In the genomic region with DNA sequence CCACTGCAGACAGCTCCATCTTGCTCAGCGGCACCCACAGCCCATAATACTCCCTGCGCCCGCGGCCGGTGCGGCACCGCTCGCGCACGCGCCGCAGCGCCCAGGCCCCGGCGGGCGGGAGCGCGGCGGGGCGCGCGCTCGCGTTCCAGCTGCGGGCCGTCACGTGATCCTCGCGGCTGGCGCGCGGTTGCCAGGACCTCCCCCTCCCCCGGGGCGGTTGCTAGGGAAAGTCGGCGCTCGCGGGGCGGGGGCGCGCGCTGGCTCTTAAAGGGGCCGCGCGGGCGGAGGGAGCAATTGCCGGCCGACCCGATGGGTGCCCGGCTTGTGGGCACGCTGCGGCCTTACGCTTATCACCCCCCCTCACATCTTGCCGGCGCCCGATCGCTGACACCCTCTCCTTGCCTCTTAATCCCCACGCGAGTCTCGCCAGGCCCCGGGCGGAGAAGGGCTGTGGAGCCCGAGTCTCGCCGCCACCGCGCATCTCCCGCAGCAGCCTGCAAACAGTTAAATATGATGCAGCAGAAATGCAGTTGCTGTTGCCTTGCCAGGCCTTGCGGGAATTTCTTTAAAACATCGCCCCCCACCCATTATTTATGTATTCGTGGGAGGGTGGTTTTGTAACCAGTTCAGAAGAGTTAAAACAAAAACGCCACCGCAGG, we compare ENCODE assay signal across 8 cellular contexts. TPM values are rescaled to one million over a fixed set of nuclear protein-coding genes. Genes with fewer than 3 reads are reported as not detected.
DNase-seq lines count a peak whose midpoint lies in the region; ATAC-seq and TF ChIP-seq lines count a peak whose summit lies in the region.

A gene (minus strand): TSS at position 45 of the 659 bp plus-strand sequence. CDS start 26 bp downstream, at position 19.

- POLR2A ChIA-PET in T-cell (lab: Charles Lee) = interaction anchor here in 1 of 2 donors (0.8 to 1.3 kb wide), 2 partner anchors 446 to 447 kb away, joined by 3 to 4 read pairs; no protein-coding TSS in a partner anchor

- peaks cover 8% of the 10 kb centered on the region for H3K36me3 ChIP-seq in adipocyte (ENCODE audit: control insufficient read depth, insufficient read depth, low read length, severe bottlenecking)
- H3K36me3 ChIP-seq in cardiac muscle cell = no peaks in the 10 kb centered on the region
- peaks cover 0 to 4% of the 10 kb centered on the region in 2 experiments for H3K36me3 ChIP-seq in trophoblast cell (ENCODE audit: control insufficient read depth in 1 of 2, insufficient read depth in 2 of 2, low read length in 2 of 2)
- peaks cover 16 to 24% (median 23%) of the 10 kb centered on the region in 3 donors for H3K36me3 ChIP-seq in tibial artery

- H2BK5ac ChIP-seq in trophoblast cell (ENCODE audit: low read depth, low read length, poor library complexity) = peak within 1 kb of the TSS; percentile 63

- peak within 1 kb of the TSS; percentile 98 for H4K91ac ChIP-seq in trophoblast cell (ENCODE audit: low read depth, low read length)

- peak within 1 kb of the TSS; percentile 88 to 94 (median 93) for H3K4me3 Mint-ChIP-seq in T-cell

- peak; percentile 62 for ATAC-seq in HG02852 (IDR thresholded peaks at IDR 0.05; ENCODE audit: unreplicated experiment)
- ATAC-seq in T-cell (replicated peaks in 1 of 4) = peak; percentile 80 to 84 (median 82)

- H3K36me3 Mint-ChIP-seq in T-cell = peaks cover 2% of the 10 kb centered on the region

- H4K12ac ChIP-seq in trophoblast cell (ENCODE audit: low read depth, low read length) = peak within 1 kb of the TSS; percentile 93

- H2AK5ac ChIP-seq in trophoblast cell (ENCODE audit: low read length) = peak within 1 kb of the TSS; percentile 53

- peak within 1 kb of the TSS; percentile 93 for H3K4me2 ChIP-seq in trophoblast cell (ENCODE audit: low read length)

- peaks cover 8% of the 10 kb centered on the region for H3K79me1 ChIP-seq in trophoblast cell (ENCODE audit: low read length)

- CTCF ChIA-PET in T-cell (lab: Charles Lee) = interaction anchor here (0.5 to 2.6 kb wide), 9 partner anchors 106 to 918 kb away, joined by 3 to 9 read pairs (median 4); a partner anchor contains a TSS

- H2AFZ ChIP-seq in trophoblast cell (ENCODE audit: insufficient read depth, low read length, poor library complexity) = peak within 1 kb of the TSS; percentile 98

- H3K4me1 ChIP-seq in adipocyte (ENCODE audit: control insufficient read depth, insufficient read depth, low read length) (peaks cover 32% of the 10 kb centered on the region), cardiac muscle cell (ENCODE audit: low read depth) (peaks cover 20% of the 10 kb centered on the region), trophoblast cell (ENCODE audit: control insufficient read depth in 1 of 2, insufficient read depth in 2 of 2, low read length in 2 of 2) (peaks cover 0 to 1% of the 10 kb centered on the region in 2 experiments), tibial artery (peaks cover 10 to 46% (median 34%) of the 10 kb centered on the region in 4 donors)

- peaks cover 55 to 60% (median 56%) of the 10 kb centered on the region in 3 donors for H3K4me1 Mint-ChIP-seq in T-cell

- peak within 1 kb of the TSS; percentile 92 for H3K27ac ChIP-seq in cardiac muscle cell
- H3K27ac ChIP-seq in trophoblast cell (ENCODE audit: low read depth, low read length) = no peak within 1 kb of the TSS
- H3K27ac ChIP-seq in tibial artery = peak within 1 kb of the TSS; percentile 95 to 98

- H3K79me2 ChIP-seq in trophoblast cell (ENCODE audit: control insufficient read depth, insufficient read depth, low read length, poor library complexity) = peaks cover 6% of the 10 kb centered on the region

- H3K9me3 Mint-ChIP-seq in T-cell = no peaks in the 10 kb centered on the region

- H3K4me3 ChIP-seq in GM12864 (ENCODE audit: low read depth, low read length) (peak within 1 kb of the TSS; percentile 78), adipocyte (ENCODE audit: low read length) (peak within 1 kb of the TSS; percentile 88), cardiac muscle cell (peak within 1 kb of the TSS; percentile 49), trophoblast cell (ENCODE audit: low read depth, low read length) (peak within 1 kb of the TSS; percentile 73), tibial artery (peak within 1 kb of the TSS; percentile 70 to 93)

- H3K9me3 ChIP-seq in adipocyte (ENCODE audit: control insufficient read depth, low read length) = no peaks in the 10 kb centered on the region
- no peaks in the 10 kb centered on the region for H3K9me3 ChIP-seq in cardiac muscle cell (ENCODE audit: low read depth)
- H3K9me3 ChIP-seq in trophoblast cell (ENCODE audit: insufficient read depth, low read depth, low read length) = no peaks in the 10 kb centered on the region
- no peaks in the 10 kb centered on the region for H3K9me3 ChIP-seq in tibial artery

- H3K27me3 ChIP-seq in adipocyte (replicated peaks; ENCODE audit: control insufficient read depth, insufficient read depth, low read length) = peaks cover 6% of the 10 kb centered on the region
- H3K27me3 ChIP-seq in cardiac muscle cell = no peaks in the 10 kb centered on the region
- no peaks in the 10 kb centered on the region for H3K27me3 ChIP-seq in trophoblast cell (ENCODE audit: insufficient read depth, low read length)
- no peaks in the 10 kb centered on the region for H3K27me3 ChIP-seq in tibial artery

- TF ChIP-seq CTCF in GM12864 (IDR thresholded peaks at IDR 0.05; ENCODE audit: low read depth, low read length, missing control alignments) (no peak), cardiac muscle cell (IDR thresholded peaks at IDR 0.05; ENCODE audit: low read depth, low read length) (no peak), tibial artery (IDR thresholded peaks at IDR 0.05) (peak in 1 of 2 experiments; percentile 16)

- H2BK120ac ChIP-seq in trophoblast cell (ENCODE audit: insufficient read depth, low read length, poor library complexity) = peak within 1 kb of the TSS; percentile 91

- H3K23ac ChIP-seq in trophoblast cell (ENCODE audit: low read length) = no peak within 1 kb of the TSS

- no peaks in the 10 kb centered on the region for H3K27me3 Mint-ChIP-seq in T-cell

- peak within 1 kb of the TSS; percentile 99 for H3K18ac ChIP-seq in trophoblast cell (ENCODE audit: low read length)

- intact Hi-C loops in tibial artery (cut with DNase I; ENCODE audit: low total_unique reads) = loop anchor here (5.0 kb wide), 2 partner anchors 55 to 110 kb away; a partner anchor contains a TSS

- H3K27ac Mint-ChIP-seq in T-cell = peak within 1 kb of the TSS; percentile 88 to 93

- DNase-seq in GM12864 (ENCODE audit: low read depth) (peak; percentile 63), NCI-H146 treated with DMSO at 0.1 percent for 48 hours (lab: John Stamatoyannopoulos, UW; ENCODE audit: unreplicated experiment) (peak; percentile 42), T-cell (peak; percentile 85 to 97 (median 93)), adipocyte (ENCODE audit: low read depth) (peak; percentile 98), cardiac muscle cell (ENCODE audit: low read depth in 1 of 2, low spot score in 1 of 2) (peak; percentile 96 to 97), trophoblast cell (peak; percentile 71 to 91), tibial artery (peak; percentile 93 to 97)

- WGBS in trophoblast cell (ENCODE audit: extremely low coverage, insufficient coverage, insufficient read length) = no CpG with 5 or more reads among the region's 73 CpGs

- peak within 1 kb of the TSS; percentile 97 for H4K8ac ChIP-seq in trophoblast cell (ENCODE audit: low read depth, low read length)

- peak within 1 kb of the TSS; percentile 84 for H3K4ac ChIP-seq in trophoblast cell (ENCODE audit: low read depth, low read length)

- peak within 1 kb of the TSS; percentile 95 for H3K14ac ChIP-seq in trophoblast cell (ENCODE audit: low read length)

- H3K9ac ChIP-seq in adipocyte (ENCODE audit: low read length) = peak within 1 kb of the TSS; percentile 97
- H3K9ac ChIP-seq in trophoblast cell (ENCODE audit: low read length) = peak within 1 kb of the TSS; percentile 77

- H2BK12ac ChIP-seq in trophoblast cell (ENCODE audit: low read length) = peak within 1 kb of the TSS; percentile 74

RNA-seq across cellular contexts. Expression of the gene that starts here (rescaled TPM):
- total RNA-seq in T-cell (10 to 100 TPM; 41.2 to 92.0 (median 87.1) TPM), cardiac muscle cell (62.5 and 89.9 TPM in 2 replicates)
- polyA plus RNA-seq in cardiac muscle cell = 40.9 and 46.8 TPM in 2 replicates
- 5.0 and 5.3 TPM in 2 replicates for polyA plus RNA-seq in trophoblast cell (2013)

Comparison
In these comparisons a context has a peak if more than half of its experiments do, and no peak if none do; other contexts are left out.
1. DNase-seq: peak in every context shown above with its lines; median percentile 98 in adipocyte; 96 in cardiac muscle cell; 95 in tibial artery; 93 in T-cell; 81 in trophoblast cell; 63 in GM12864; 42 in NCI-H146 treated with DMSO at 0.1 percent for 48 hours.